ENCODE assay signal across 1 cellular context in genomic region chr20:50077818-50078601, GRCh38.
TF ChIP-seq lines count a peak whose summit lies in the region.

No MANE protein-coding gene starts in this region.

TF ChIP-seq in GM23338, 12 proteins besides CTCF, POLR2A, EP300 and RAD21 (continued from another document):
- TF ChIP-seq REST (IDR thresholded peaks at IDR 0.05; ENCODE audit: unreplicated experiment): no peak
- TF ChIP-seq ZNF462 (CRISPR knock-in tag; IDR thresholded peaks at IDR 0.05): no peak
- TF ChIP-seq ZNF331 (CRISPR knock-in tag; IDR thresholded peaks at IDR 0.05; ENCODE audit: low read depth): no peak
